ENCODE assay signal across 8 cellular contexts in the genomic region with DNA sequence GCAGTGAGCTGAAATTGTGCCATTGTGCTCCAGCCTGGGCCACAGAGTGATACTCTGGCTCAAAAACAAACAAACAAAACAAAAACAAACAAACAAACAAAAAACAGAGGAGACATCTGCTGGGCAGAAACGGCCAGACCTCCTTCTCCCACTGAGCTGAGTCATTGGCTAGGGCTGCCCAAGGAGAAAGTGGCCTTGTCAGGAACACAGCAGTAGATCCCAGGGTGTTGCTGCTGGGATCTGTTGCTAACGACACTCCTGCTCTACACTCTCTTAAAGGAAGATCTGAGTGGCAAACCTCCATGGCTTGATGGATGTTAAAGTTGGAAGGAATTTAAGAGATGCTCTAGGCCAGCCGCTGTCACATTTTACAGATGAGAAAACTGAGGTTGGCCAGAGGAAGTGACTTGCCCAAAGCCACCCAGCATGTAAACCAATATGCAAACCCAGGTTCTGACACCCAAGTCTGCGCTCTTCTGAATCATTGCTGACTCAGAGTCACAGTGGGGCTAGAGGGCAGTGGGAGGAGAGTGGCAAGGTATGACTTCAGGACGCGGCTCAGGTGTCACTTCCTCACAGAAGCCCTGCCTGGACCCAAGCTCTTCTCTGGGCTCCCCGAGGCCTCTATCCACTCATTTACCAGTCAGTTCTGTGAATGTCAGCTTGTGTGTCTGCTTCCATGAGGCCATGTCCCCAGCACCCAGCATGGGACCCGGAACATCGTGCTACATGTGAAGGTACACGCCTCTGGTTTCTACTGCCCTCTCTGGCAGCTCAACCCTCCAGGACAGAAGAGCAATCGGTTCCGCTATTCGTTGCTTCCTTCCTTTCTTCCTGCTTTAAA. TPM values are rescaled to one million over a fixed set of nuclear protein-coding genes. Genes with fewer than 3 reads are reported as not detected.
A peak's percentile ranks its signal among the peaks of the same experiment; 100 is the strongest.
DNase-seq lines count a peak whose midpoint lies in the region; ATAC-seq and TF ChIP-seq lines count a peak whose summit lies in the region.

No MANE protein-coding gene starts in this region.

- no peak overlapping the region for H3K27ac ChIP-seq in GM23338 (ENCODE audit: low read depth)

- CTCF ChIA-PET in activated CD4-positive, alpha-beta memory T cell treated with anti-CD3 and anti-CD28 coated beads for 36 hours (lab: Charles Lee) = interaction anchor here (1.2 to 2.5 kb wide), 5 partner anchors 16 to 257 kb away, joined by 3 to 13 read pairs (median 4); no protein-coding TSS in a partner anchor

- DNase-seq in Daoy (ENCODE audit: low read depth) (peak; percentile 58), NCI-H446 (lab: John Stamatoyannopoulos, UW) (no peak), GM23338 (ENCODE audit: low spot score) (no peak), NCI-H1092 (lab: John Stamatoyannopoulos, UW) (no peak)
- DNase-seq in activated CD4-positive, alpha-beta memory T cell treated with anti-CD3 and anti-CD28 coated beads for 36 hours = peak; percentile 81
- peak; percentile 72 for DNase-seq in stimulated activated CD4-positive, alpha-beta T cell treated with anti-CD3 and anti-CD28 coated beads, Interleukin-1b, Interleukin-23, amount 100 ng/mL, for 48 hours

- H3K36me3 ChIP-seq in GM23338 (ENCODE audit: insufficient read depth) = no peaks in the 10 kb centered on the region

- ATAC-seq in GM19463 (IDR thresholded peaks at IDR 0.05; ENCODE audit: unreplicated experiment) (peak; percentile 86), HG03521 (IDR thresholded peaks at IDR 0.05; ENCODE audit: unreplicated experiment) (peak; percentile 94), GM23338 (no peak)

- H3K9me2 ChIP-seq in GM23338 (ENCODE audit: insufficient read depth) = no peaks in the 10 kb centered on the region

- H3F3A ChIP-seq in GM23338 (replicated peaks; ENCODE audit: low read depth) = no peaks in the 10 kb centered on the region

- no peak overlapping the region for H2AFZ ChIP-seq in GM23338

- H3K36me3 Mint-ChIP-seq in activated CD4-positive, alpha-beta memory T cell treated with anti-CD3 and anti-CD28 coated beads for 36 hours = no peaks in the 10 kb centered on the region
- H3K36me3 Mint-ChIP-seq in GM23338 (ENCODE audit: low read depth) = no peaks in the 10 kb centered on the region

- H3K27ac Mint-ChIP-seq in activated CD4-positive, alpha-beta memory T cell treated with anti-CD3 and anti-CD28 coated beads for 36 hours = peak overlapping the region; percentile 1
- no peak overlapping the region for H3K27ac Mint-ChIP-seq in GM23338

- H3K4me1 ChIP-seq in GM23338 (ENCODE audit: insufficient read depth) = no peaks in the 10 kb centered on the region; the same call in 1 of the 2 replicates

- no peaks in the 10 kb centered on the region for H3K27me3 ChIP-seq in GM23338 (ENCODE audit: insufficient read depth)

- POLR2A ChIA-PET in activated CD4-positive, alpha-beta memory T cell treated with anti-CD3 and anti-CD28 coated beads for 36 hours (lab: Charles Lee) = interaction anchor here (0.7 to 1.2 kb wide), 2 partner anchors 12 to 29 kb away, joined by 3 read pairs; a partner anchor contains a TSS

- peaks cover 42% of the 10 kb centered on the region for H3K4me1 Mint-ChIP-seq in activated CD4-positive, alpha-beta memory T cell treated with anti-CD3 and anti-CD28 coated beads for 36 hours (ENCODE audit: low read depth)
- peaks cover 9% of the 10 kb centered on the region for H3K4me1 Mint-ChIP-seq in GM23338

- H3K9me3 Mint-ChIP-seq in activated CD4-positive, alpha-beta memory T cell treated with anti-CD3 and anti-CD28 coated beads for 36 hours = no peaks in the 10 kb centered on the region
- no peaks in the 10 kb centered on the region for H3K9me3 Mint-ChIP-seq in GM23338

- no peak overlapping the region for H3K4me2 ChIP-seq in GM23338

- TF ChIP-seq CTCF in GM23338 (conservative IDR thresholded peaks at IDR 0.05; ENCODE audit: low read depth in 2 of 2) = no peak

- no peak overlapping the region for H3K4me3 Mint-ChIP-seq in activated CD4-positive, alpha-beta memory T cell treated with anti-CD3 and anti-CD28 coated beads for 36 hours
- no peak overlapping the region for H3K4me3 Mint-ChIP-seq in GM23338

- H3K27me3 Mint-ChIP-seq in activated CD4-positive, alpha-beta memory T cell treated with anti-CD3 and anti-CD28 coated beads for 36 hours = peaks cover 1% of the 10 kb centered on the region
- peaks cover 8% of the 10 kb centered on the region for H3K27me3 Mint-ChIP-seq in GM23338 (ENCODE audit: insufficient read depth, low read depth, poor library complexity)

- H3K4me3 ChIP-seq in GM23338 = no peak overlapping the region

- intact Hi-C loops in activated CD4-positive, alpha-beta memory T cell treated with anti-CD3 and anti-CD28 coated beads for 36 hours (cut with micrococcal nuclease) = no loop called here

- no peaks in the 10 kb centered on the region for H4K20me1 ChIP-seq in GM23338 (replicated peaks; ENCODE audit: insufficient read depth)

- no peaks in the 10 kb centered on the region for H3K79me2 ChIP-seq in GM23338 (replicated peaks; ENCODE audit: insufficient read depth)

TF ChIP-seq in GM23338, 12 proteins besides CTCF, POLR2A, EP300 and RAD21 (continues in another document):
- no peak for TF ChIP-seq POLR2AphosphoS5 (IDR thresholded peaks at IDR 0.05; ENCODE audit: low read depth)
- no peak for TF ChIP-seq EZH2phosphoT487 (IDR thresholded peaks at IDR 0.05; ENCODE audit: unreplicated experiment)
- TF ChIP-seq, protein P1, sequence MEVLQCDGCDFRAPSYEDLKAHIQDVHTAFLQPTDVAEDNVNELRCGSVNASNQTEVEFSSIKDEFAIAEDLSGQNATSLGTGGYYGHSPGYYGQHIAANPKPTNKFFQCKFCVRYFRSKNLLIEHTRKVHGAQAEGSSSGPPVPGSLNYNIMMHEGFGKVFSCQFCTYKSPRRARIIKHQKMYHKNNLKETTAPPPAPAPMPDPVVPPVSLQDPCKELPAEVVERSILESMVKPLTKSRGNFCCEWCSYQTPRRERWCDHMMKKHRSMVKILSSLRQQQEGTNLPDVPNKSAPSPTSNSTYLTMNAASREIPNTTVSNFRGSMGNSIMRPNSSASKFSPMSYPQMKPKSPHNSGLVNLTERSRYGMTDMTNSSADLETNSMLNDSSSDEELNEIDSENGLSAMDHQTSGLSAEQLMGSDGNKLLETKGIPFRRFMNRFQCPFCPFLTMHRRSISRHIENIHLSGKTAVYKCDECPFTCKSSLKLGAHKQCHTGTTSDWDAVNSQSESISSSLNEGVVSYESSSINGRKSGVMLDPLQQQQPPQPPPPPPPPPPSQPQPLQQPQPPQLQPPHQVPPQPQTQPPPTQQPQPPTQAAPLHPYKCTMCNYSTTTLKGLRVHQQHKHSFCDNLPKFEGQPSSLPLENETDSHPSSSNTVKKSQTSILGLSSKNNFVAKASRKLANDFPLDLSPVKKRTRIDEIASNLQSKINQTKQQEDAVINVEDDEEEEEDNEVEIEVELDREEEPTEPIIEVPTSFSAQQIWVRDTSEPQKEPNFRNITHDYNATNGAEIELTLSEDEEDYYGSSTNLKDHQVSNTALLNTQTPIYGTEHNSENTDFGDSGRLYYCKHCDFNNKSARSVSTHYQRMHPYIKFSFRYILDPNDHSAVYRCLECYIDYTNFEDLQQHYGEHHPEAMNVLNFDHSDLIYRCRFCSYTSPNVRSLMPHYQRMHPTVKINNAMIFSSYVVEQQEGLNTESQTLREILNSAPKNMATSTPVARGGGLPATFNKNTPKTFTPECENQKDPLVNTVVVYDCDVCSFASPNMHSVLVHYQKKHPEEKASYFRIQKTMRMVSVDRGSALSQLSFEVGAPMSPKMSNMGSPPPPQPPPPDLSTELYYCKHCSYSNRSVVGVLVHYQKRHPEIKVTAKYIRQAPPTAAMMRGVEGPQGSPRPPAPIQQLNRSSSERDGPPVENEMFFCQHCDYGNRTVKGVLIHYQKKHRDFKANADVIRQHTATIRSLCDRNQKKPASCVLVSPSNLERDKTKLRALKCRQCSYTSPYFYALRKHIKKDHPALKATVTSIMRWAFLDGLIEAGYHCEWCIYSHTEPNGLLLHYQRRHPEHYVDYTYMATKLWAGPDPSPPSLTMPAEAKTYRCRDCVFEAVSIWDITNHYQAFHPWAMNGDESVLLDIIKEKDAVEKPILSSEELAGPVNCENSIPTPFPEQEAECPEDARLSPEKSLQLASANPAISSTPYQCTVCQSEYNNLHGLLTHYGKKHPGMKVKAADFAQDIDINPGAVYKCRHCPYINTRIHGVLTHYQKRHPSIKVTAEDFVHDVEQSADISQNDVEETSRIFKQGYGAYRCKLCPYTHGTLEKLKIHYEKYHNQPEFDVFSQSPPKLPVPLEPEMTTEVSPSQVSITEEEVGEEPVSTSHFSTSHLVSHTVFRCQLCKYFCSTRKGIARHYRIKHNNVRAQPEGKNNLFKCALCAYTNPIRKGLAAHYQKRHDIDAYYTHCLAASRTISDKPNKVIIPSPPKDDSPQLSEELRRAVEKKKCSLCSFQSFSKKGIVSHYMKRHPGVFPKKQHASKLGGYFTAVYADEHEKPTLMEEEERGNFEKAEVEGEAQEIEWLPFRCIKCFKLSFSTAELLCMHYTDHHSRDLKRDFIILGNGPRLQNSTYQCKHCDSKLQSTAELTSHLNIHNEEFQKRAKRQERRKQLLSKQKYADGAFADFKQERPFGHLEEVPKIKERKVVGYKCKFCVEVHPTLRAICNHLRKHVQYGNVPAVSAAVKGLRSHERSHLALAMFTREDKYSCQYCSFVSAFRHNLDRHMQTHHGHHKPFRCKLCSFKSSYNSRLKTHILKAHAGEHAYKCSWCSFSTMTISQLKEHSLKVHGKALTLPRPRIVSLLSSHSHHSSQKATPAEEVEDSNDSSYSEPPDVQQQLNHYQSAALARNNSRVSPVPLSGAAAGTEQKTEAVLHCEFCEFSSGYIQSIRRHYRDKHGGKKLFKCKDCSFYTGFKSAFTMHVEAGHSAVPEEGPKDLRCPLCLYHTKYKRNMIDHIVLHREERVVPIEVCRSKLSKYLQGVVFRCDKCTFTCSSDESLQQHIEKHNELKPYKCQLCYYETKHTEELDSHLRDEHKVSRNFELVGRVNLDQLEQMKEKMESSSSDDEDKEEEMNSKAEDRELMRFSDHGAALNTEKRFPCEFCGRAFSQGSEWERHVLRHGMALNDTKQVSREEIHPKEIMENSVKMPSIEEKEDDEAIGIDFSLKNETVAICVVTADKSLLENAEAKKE (CRISPR knock-in tag; IDR thresholded peaks at IDR 0.05) = no peak
- TF ChIP-seq CREB1 (CRISPR knock-in tag; IDR thresholded peaks at IDR 0.05; ENCODE audit: low read depth) = no peak
- no peak for TF ChIP-seq STAT1 (IDR thresholded peaks at IDR 0.05; ENCODE audit: unreplicated experiment)
- no peak for TF ChIP-seq EZH2 (IDR thresholded peaks at IDR 0.05; ENCODE audit: low read depth, unreplicated experiment)

RNA-seq across cellular contexts. Expression of a gene that starts 11.3 kb away (rescaled TPM):
- total RNA-seq in Daoy (2014; rRNA removed; shearing (Covaris generic)) = 2.6 and 3.7 TPM in 2 replicates
- 10 to 100 TPM; 26.5 to 32.0 TPM for total RNA-seq in activated CD4-positive, alpha-beta memory T cell treated with anti-CD3 and anti-CD28 coated beads for 36 hours
- 3.3 and 4.9 TPM in 2 replicates for total RNA-seq in GM23338 (2014; rRNA removed; shearing (Covaris generic))
- polyA plus RNA-seq in GM23338 (2016; fragmentation: Nextera tagmentation; extraction: Ambion mirVana) = 1.6 and 1.7 TPM in 2 replicates

RNA-seq across cellular contexts. Expression of a gene that starts 25.0 kb away (rescaled TPM):
- 300 and 415 TPM in 2 replicates for total RNA-seq in Daoy (2014; rRNA removed; shearing (Covaris generic))
- total RNA-seq in activated CD4-positive, alpha-beta memory T cell treated with anti-CD3 and anti-CD28 coated beads for 36 hours = 10 to 100 TPM; 15.2 to 17.4 TPM
- total RNA-seq in GM23338 (2014; rRNA removed; shearing (Covaris generic)) = 1,217 and 1,375 TPM in 2 replicates
- polyA plus RNA-seq in GM23338 (2016; fragmentation: Nextera tagmentation; extraction: Ambion mirVana) = 238 and 269 TPM in 2 replicates

Comparison
In these comparisons a context has a peak if more than half of its experiments do, and no peak if none do; other contexts are left out.
1. DNase-seq: peak in Daoy (single experiment), activated CD4-positive, alpha-beta memory T cell treated with anti-CD3 and anti-CD28 coated beads for 36 hours (single experiment) and stimulated activated CD4-positive, alpha-beta T cell treated with anti-CD3 and anti-CD28 coated beads, Interleukin-1b, Interleukin-23, amount 100 ng/mL, for 48 hours (single experiment); none in NCI-H446 (0 of 2), GM23338 (single experiment) and NCI-H1092 (single experiment).
2. RNA of a gene that starts 25.0 kb away (total RNA-seq): 1,217 to 1,375 TPM in GM23338 and 300 to 415 TPM in Daoy; 15.2 to 17.4 TPM in activated CD4-positive, alpha-beta memory T cell treated with anti-CD3 and anti-CD28 coated beads for 36 hours; every median in the first group is over 10 times any median in the second.